8 cellular contexts compared by ENCODE assay signal in genomic region chr12:47882796-47883546, GRCh38. TPM values are rescaled to one million over a fixed set of nuclear protein-coding genes. Genes with fewer than 3 reads are reported as not detected.
DNase-seq lines count a peak whose midpoint lies in the region; ATAC-seq and TF ChIP-seq lines count a peak whose summit lies in the region.

No MANE protein-coding gene starts in this region.

- no peaks in the 10 kb centered on the region for H3K9me3 ChIP-seq in neural progenitor cell (ENCODE audit: low read depth)

- H3K27ac Mint-ChIP-seq in activated T-cell treated with anti-CD3 and anti-CD28 coated beads, Interleukin-2, amount 50 U/mL, for 72 hours: peak overlapping the region; percentile 95
- peak overlapping the region; percentile 42 for H3K27ac Mint-ChIP-seq in neural progenitor cell

- TF ChIP-seq CTCF in GM12865 (IDR thresholded peaks at IDR 0.05; ENCODE audit: insufficient read depth, low read depth, low read length, missing control alignments) (no peak), neural progenitor cell (IDR thresholded peaks at IDR 0.05) (no peak)

- H3K9me3 Mint-ChIP-seq in activated T-cell treated with anti-CD3 and anti-CD28 coated beads, Interleukin-2, amount 50 U/mL, for 72 hours: peaks cover 0 to 2% of the 10 kb centered on the region in 2 donors
- no peaks in the 10 kb centered on the region for H3K9me3 Mint-ChIP-seq in neural progenitor cell

- no peak overlapping the region for H3K9ac ChIP-seq in neural progenitor cell

- no peaks in the 10 kb centered on the region for H3K79me2 ChIP-seq in neural progenitor cell (ENCODE audit: low read depth)

- H3K36me3 Mint-ChIP-seq in activated T-cell treated with anti-CD3 and anti-CD28 coated beads, Interleukin-2, amount 50 U/mL, for 72 hours (ENCODE audit: insufficient read depth in 2 of 2): peaks cover 47 to 67% of the 10 kb centered on the region in 2 donors
- no peaks in the 10 kb centered on the region for H3K36me3 Mint-ChIP-seq in neural progenitor cell

- no peaks in the 10 kb centered on the region for H3K27me3 Mint-ChIP-seq in activated T-cell treated with anti-CD3 and anti-CD28 coated beads, Interleukin-2, amount 50 U/mL, for 72 hours (ENCODE audit: low read depth)
- peaks cover 16% of the 10 kb centered on the region for H3K27me3 Mint-ChIP-seq in neural progenitor cell (ENCODE audit: insufficient read depth, low read depth)

- H3K36me3 ChIP-seq in neural progenitor cell: no peaks in the 10 kb centered on the region

- H3K4me3 ChIP-seq in GM12865 (ENCODE audit: low read depth, low read length): peak overlapping the region; percentile 38
- H3K4me3 ChIP-seq in neural progenitor cell: no peak overlapping the region

- ATAC-seq in GM21515 (IDR thresholded peaks at IDR 0.05; ENCODE audit: unreplicated experiment) (peak; percentile 85), HG03571 (IDR thresholded peaks at IDR 0.05; ENCODE audit: unreplicated experiment) (peak; percentile 72)
- no peak for ATAC-seq in activated T-cell treated with anti-CD3 and anti-CD28 coated beads, Interleukin-2, amount 50 U/mL, for 72 hours (replicated peaks in 1 of 2)

- H4K20me1 ChIP-seq in neural progenitor cell (ENCODE audit: low read depth): no peaks in the 10 kb centered on the region

- no peaks in the 10 kb centered on the region for H3K27me3 ChIP-seq in neural progenitor cell

- no peaks in the 10 kb centered on the region for H3F3A ChIP-seq in neural progenitor cell (ENCODE audit: low read depth)

- H3K4me1 ChIP-seq in neural progenitor cell: peaks cover 6% of the 10 kb centered on the region

- H2AFZ ChIP-seq in neural progenitor cell (replicated peaks): no peak overlapping the region

- H3K4me1 Mint-ChIP-seq in activated T-cell treated with anti-CD3 and anti-CD28 coated beads, Interleukin-2, amount 50 U/mL, for 72 hours (ENCODE audit: low read depth): peaks cover 94% of the 10 kb centered on the region
- peaks cover 12% of the 10 kb centered on the region for H3K4me1 Mint-ChIP-seq in neural progenitor cell

- peak; percentile 89 for DNase-seq in GM12865 (ENCODE audit: low read depth)
- peak in 1 of 2 donors; percentile 44 for DNase-seq in activated T-cell treated with anti-CD3 and anti-CD28 coated beads, Interleukin-2, amount 50 U/mL, for 72 hours
- DNase-seq in neural progenitor cell (ENCODE audit: low spot score): no peak
- DNase-seq in COLO829 (ENCODE audit: low spot score): no peak
- DNase-seq in activated CD4-positive, CD25-positive, alpha-beta regulatory T cell treated with anti-CD3 and anti-CD28 coated beads, Interleukin-2, amount 50 U/mL, for 72 hours: no peak
- no peak for DNase-seq in foreskin melanocyte

- no peak overlapping the region for H3K4me2 ChIP-seq in neural progenitor cell

- H3K27ac ChIP-seq in neural progenitor cell: no peak overlapping the region

- H3K4me3 Mint-ChIP-seq in activated T-cell treated with anti-CD3 and anti-CD28 coated beads, Interleukin-2, amount 50 U/mL, for 72 hours: peak overlapping the region; percentile 84 to 89
- no peak overlapping the region for H3K4me3 Mint-ChIP-seq in neural progenitor cell

RNA-seq across cellular contexts. Expression of gene VDR, which starts 21.8 kb away (rescaled TPM):
- 100 to 1,000 TPM; 217 to 224 TPM for total RNA-seq in activated T-cell treated with anti-CD3 and anti-CD28 coated beads, Interleukin-2, amount 50 U/mL, for 72 hours
- 0.09 TPM in 1 of 2 replicates, not detected in the other for total RNA-seq in neural progenitor cell (ENCODE audit: low replicate concordance)

Comparison
In these comparisons a context has a peak if more than half of its experiments do, and no peak if none do; other contexts are left out.
1. ATAC-seq: peak in GM21515 (single experiment) and HG03571 (single experiment); none in activated T-cell treated with anti-CD3 and anti-CD28 coated beads, Interleukin-2, amount 50 U/mL, for 72 hours (0 of 2).
2. RNA of gene VDR, which starts 21.8 kb away (total RNA-seq): 217 to 224 TPM in activated T-cell treated with anti-CD3 and anti-CD28 coated beads, Interleukin-2, amount 50 U/mL, for 72 hours; 0.09 TPM in neural progenitor cell; every median in the first group is over 100 times any median in the second.